Comparison of ENCODE assay signal across 2 cellular contexts in the genomic region with DNA sequence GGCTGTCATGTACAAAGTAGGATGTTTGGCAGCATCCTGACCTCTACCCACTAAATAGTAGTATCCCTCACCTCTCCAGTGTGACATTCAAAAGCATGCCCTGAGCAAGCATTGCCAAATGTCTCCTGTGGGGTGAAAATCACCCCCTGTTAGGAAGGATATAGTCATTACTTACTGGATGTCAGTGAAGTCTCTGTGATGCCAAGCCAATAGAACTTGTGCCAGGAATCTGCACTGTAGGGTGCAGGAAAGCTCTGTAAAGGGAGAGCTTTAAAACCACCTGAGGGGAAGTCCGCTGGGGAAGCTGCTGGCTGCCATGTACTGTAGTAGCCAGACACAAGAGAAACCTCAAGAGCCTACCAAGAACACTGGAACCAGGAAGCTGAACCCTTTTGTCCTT.
TF ChIP-seq lines count a peak whose summit lies in the region.

No MANE protein-coding gene starts in this region.

TF ChIP-seq in GM23338, 12 proteins besides CTCF, POLR2A, EP300 and RAD21 (continues in another document):
- TF ChIP-seq NANOG (IDR thresholded peaks at IDR 0.05; ENCODE audit: borderline replicate concordance): no peak
- TF ChIP-seq, protein P1, sequence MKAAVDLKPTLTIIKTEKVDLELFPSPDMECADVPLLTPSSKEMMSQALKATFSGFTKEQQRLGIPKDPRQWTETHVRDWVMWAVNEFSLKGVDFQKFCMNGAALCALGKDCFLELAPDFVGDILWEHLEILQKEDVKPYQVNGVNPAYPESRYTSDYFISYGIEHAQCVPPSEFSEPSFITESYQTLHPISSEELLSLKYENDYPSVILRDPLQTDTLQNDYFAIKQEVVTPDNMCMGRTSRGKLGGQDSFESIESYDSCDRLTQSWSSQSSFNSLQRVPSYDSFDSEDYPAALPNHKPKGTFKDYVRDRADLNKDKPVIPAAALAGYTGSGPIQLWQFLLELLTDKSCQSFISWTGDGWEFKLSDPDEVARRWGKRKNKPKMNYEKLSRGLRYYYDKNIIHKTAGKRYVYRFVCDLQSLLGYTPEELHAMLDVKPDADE (IDR thresholded peaks at IDR 0.05): no peak
- TF ChIP-seq ZNF114 (CRISPR knock-in tag; IDR thresholded peaks at IDR 0.05): no peak
- no peak for TF ChIP-seq ZNF331 (CRISPR knock-in tag; IDR thresholded peaks at IDR 0.05; ENCODE audit: low read depth)
- TF ChIP-seq POLR2AphosphoS5 (IDR thresholded peaks at IDR 0.05; ENCODE audit: low read depth): no peak
- TF ChIP-seq, protein P2, sequence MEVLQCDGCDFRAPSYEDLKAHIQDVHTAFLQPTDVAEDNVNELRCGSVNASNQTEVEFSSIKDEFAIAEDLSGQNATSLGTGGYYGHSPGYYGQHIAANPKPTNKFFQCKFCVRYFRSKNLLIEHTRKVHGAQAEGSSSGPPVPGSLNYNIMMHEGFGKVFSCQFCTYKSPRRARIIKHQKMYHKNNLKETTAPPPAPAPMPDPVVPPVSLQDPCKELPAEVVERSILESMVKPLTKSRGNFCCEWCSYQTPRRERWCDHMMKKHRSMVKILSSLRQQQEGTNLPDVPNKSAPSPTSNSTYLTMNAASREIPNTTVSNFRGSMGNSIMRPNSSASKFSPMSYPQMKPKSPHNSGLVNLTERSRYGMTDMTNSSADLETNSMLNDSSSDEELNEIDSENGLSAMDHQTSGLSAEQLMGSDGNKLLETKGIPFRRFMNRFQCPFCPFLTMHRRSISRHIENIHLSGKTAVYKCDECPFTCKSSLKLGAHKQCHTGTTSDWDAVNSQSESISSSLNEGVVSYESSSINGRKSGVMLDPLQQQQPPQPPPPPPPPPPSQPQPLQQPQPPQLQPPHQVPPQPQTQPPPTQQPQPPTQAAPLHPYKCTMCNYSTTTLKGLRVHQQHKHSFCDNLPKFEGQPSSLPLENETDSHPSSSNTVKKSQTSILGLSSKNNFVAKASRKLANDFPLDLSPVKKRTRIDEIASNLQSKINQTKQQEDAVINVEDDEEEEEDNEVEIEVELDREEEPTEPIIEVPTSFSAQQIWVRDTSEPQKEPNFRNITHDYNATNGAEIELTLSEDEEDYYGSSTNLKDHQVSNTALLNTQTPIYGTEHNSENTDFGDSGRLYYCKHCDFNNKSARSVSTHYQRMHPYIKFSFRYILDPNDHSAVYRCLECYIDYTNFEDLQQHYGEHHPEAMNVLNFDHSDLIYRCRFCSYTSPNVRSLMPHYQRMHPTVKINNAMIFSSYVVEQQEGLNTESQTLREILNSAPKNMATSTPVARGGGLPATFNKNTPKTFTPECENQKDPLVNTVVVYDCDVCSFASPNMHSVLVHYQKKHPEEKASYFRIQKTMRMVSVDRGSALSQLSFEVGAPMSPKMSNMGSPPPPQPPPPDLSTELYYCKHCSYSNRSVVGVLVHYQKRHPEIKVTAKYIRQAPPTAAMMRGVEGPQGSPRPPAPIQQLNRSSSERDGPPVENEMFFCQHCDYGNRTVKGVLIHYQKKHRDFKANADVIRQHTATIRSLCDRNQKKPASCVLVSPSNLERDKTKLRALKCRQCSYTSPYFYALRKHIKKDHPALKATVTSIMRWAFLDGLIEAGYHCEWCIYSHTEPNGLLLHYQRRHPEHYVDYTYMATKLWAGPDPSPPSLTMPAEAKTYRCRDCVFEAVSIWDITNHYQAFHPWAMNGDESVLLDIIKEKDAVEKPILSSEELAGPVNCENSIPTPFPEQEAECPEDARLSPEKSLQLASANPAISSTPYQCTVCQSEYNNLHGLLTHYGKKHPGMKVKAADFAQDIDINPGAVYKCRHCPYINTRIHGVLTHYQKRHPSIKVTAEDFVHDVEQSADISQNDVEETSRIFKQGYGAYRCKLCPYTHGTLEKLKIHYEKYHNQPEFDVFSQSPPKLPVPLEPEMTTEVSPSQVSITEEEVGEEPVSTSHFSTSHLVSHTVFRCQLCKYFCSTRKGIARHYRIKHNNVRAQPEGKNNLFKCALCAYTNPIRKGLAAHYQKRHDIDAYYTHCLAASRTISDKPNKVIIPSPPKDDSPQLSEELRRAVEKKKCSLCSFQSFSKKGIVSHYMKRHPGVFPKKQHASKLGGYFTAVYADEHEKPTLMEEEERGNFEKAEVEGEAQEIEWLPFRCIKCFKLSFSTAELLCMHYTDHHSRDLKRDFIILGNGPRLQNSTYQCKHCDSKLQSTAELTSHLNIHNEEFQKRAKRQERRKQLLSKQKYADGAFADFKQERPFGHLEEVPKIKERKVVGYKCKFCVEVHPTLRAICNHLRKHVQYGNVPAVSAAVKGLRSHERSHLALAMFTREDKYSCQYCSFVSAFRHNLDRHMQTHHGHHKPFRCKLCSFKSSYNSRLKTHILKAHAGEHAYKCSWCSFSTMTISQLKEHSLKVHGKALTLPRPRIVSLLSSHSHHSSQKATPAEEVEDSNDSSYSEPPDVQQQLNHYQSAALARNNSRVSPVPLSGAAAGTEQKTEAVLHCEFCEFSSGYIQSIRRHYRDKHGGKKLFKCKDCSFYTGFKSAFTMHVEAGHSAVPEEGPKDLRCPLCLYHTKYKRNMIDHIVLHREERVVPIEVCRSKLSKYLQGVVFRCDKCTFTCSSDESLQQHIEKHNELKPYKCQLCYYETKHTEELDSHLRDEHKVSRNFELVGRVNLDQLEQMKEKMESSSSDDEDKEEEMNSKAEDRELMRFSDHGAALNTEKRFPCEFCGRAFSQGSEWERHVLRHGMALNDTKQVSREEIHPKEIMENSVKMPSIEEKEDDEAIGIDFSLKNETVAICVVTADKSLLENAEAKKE (CRISPR knock-in tag; IDR thresholded peaks at IDR 0.05): no peak
- no peak for TF ChIP-seq REST (IDR thresholded peaks at IDR 0.05; ENCODE audit: unreplicated experiment)
- no peak for TF ChIP-seq CREB1 (CRISPR knock-in tag; IDR thresholded peaks at IDR 0.05; ENCODE audit: low read depth)
- TF ChIP-seq STAT1 (IDR thresholded peaks at IDR 0.05; ENCODE audit: unreplicated experiment): no peak
- TF ChIP-seq EZH2 (IDR thresholded peaks at IDR 0.05; ENCODE audit: low read depth, unreplicated experiment): no peak

TF ChIP-seq in H1, 55 proteins besides CTCF, POLR2A, EP300 and RAD21:
- TF ChIP-seq TAF7 (optimal IDR thresholded peaks at IDR 0.05; ENCODE audit: borderline replicate concordance, low read depth, low read length) (no peak), MAFK (IDR thresholded peaks at IDR 0.05; ENCODE audit: low read depth, low read length) (no peak), CBX5 (IDR thresholded peaks at IDR 0.05; ENCODE audit: low read depth, low read length) (no peak), JUN (IDR thresholded peaks at IDR 0.05; ENCODE audit: low read depth, low read length) (no peak), YY1 (IDR thresholded peaks at IDR 0.05; ENCODE audit: low read depth, low read length) (no peak), RFX5 (IDR thresholded peaks at IDR 0.05; ENCODE audit: borderline replicate concordance, low read depth, low read length) (no peak)
